7 cellular contexts compared by ENCODE assay signal in the genomic region with DNA sequence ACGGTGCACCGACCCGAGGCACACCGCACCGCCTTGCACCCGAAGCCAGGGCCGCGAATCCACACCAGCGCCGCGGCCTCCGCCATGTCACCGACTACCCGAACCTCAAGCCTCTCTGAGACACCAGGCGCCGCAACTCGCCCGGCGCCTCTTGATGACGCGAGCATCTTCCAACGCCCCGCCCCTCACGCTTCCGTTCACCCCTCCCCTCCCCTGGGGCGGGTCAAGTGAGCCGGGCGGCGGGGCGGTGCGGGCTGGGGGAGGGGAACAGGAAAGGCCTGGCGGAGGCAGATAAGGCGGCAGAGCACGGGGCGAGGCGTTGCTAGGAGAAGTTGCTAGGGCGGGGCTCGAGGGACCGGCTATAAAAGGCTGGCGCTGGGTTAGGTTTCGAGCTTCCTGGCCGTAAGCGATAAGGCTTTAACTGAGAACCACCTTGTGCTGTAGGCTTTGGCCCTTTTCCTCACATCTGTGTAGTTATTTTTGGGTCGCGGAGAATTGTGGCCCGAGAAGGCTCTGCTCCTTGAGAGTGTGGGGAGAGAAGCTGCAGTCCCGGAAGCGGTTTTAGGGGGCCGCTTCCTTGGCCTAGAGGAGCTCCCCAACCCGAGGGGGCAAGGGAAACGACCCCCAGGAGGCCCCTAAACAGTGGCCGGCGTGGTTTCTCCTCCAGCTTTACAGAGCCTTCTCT. TPM values are rescaled to one million over a fixed set of nuclear protein-coding genes. Genes with fewer than 3 reads are reported as not detected.
DNase-seq lines count a peak whose midpoint lies in the region; ATAC-seq, FAIRE-seq and TF ChIP-seq lines count a peak whose summit lies in the region.

SDE2 (minus strand) TSS at position 117 of the 685 bp plus-strand sequence; CDS start at position 86, 31 bp downstream.

- peak; percentile 93 for FAIRE-seq in GM18507 (lab: Jason Lieb, UNC)

- peaks cover 47% of the 10 kb centered on the region for H3K79me2 ChIP-seq in hepatocyte

- WGBS in hepatocyte (ENCODE audit: low lambda C conversion rate, missing lambda C conversion rate) = 5% methylated on average over 32 of the region's 53 CpGs

- H3K4me3 ChIP-seq in astrocyte of the cerebellum (ENCODE audit: low read depth, low read length) (peak within 1 kb of the TSS; percentile 94), hepatocyte (peak within 1 kb of the TSS; percentile 46)

- H3K36me3 ChIP-seq in hepatocyte (replicated peaks; ENCODE audit: insufficient read depth, low read depth) = no peaks in the 10 kb centered on the region

- H3K4me1 ChIP-seq in hepatocyte (ENCODE audit: insufficient read depth) = peaks cover 13% of the 10 kb centered on the region

- H3K4me2 ChIP-seq in hepatocyte = peak within 1 kb of the TSS; percentile 79

- H3K27me3 ChIP-seq in hepatocyte = no peaks in the 10 kb centered on the region

- DNase-seq in GM18507 (ENCODE audit: extremely low spot score, insufficient read length, low read depth) (peak; percentile 87), NCI-H2029 treated with DMSO at 0.1 percent for 48 hours (lab: John Stamatoyannopoulos, UW) (peak; percentile 90), T-helper 9 cell (peak; percentile 100), astrocyte of the cerebellum (ENCODE audit: low read depth) (peak; percentile 96), hepatocyte (ENCODE audit: low spot score) (peak; percentile 100), retina (peak; percentile 97)

- ATAC-seq in HG02981 (IDR thresholded peaks at IDR 0.05; ENCODE audit: unreplicated experiment) = peak; percentile 70

- TF ChIP-seq CTCF in astrocyte of the cerebellum (IDR thresholded peaks at IDR 0.05; ENCODE audit: low read depth, low read length, missing control alignments) = no peak
- TF ChIP-seq CTCF in hepatocyte (IDR thresholded peaks at IDR 0.05; ENCODE audit: poor library complexity) = no peak

- no peaks in the 10 kb centered on the region for H3K9me2 ChIP-seq in hepatocyte (replicated peaks; ENCODE audit: insufficient read depth)

- in situ Hi-C loops in astrocyte of the cerebellum (cut with HindIII; ENCODE audit: low sequenced_read_pairs) = loop anchor here (25.0 kb wide), 1 partner anchor 537 kb away; no protein-coding TSS in a partner anchor

- H4K20me1 ChIP-seq in hepatocyte (ENCODE audit: insufficient read depth, poor library complexity, severe bottlenecking) = no peaks in the 10 kb centered on the region

- no peaks in the 10 kb centered on the region for H3K9me3 ChIP-seq in hepatocyte (ENCODE audit: low read depth)

- H2AFZ ChIP-seq in hepatocyte = peak within 1 kb of the TSS; percentile 45

- peak within 1 kb of the TSS; percentile 97 for H3K27ac ChIP-seq in hepatocyte

RNA-seq across cellular contexts. Expression of gene SDE2, which starts in this region (rescaled TPM):
- total RNA-seq in hepatocyte = 24.2 and 27.3 TPM in 2 replicates
- polyA plus RNA-seq in hepatocyte = 14.0 and 14.6 TPM in 2 replicates

Comparison
In these comparisons a context has a peak if more than half of its experiments do, and no peak if none do; other contexts are left out.
1. Peak in every context shown above with its lines: DNase-seq, ATAC-seq, H3K4me3 ChIP-seq and H3K27ac ChIP-seq.